15 cellular contexts compared by ENCODE assay signal in the genomic region with DNA sequence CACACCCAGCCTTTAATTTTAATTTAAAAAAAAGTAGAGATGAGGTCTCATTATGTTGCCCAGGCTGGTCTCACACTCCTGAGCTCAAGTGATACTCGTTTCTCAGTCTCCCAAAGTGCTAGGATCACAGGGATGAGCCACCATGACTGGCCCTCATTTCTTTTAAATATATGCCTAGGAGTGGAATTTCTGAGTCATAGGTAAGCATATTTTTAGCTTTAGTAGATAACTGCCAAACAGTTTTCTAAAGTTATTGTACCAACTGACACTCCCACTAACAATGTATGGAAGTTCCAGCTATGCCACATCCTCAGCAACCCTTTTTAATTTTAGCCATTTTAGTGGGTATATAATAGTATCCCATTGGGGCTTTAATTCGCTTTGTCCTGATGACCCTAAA. TPM values are rescaled to one million over a fixed set of nuclear protein-coding genes. Genes with fewer than 3 reads are reported as not detected.
DNase-seq lines count a peak whose midpoint lies in the region; ATAC-seq and TF ChIP-seq lines count a peak whose summit lies in the region.
"Had no signal": no experiment of that assay in that cellular context is flagged by ENCODE, and none has a peak within 500 bp of the region (broad histone marks: within the 10 kb centered on the region; RNA-seq: fewer than 3 reads in every experiment).

No MANE protein-coding gene starts in this region.

- H2AFZ ChIP-seq in fibroblast of lung (ENCODE audit: low read length) = no peak overlapping the region

- DNase-seq in ACHN (peak; percentile 16), EL (peak; percentile 84), T1000 (lab: John Stamatoyannopoulos, UW) (peak; percentile 31), fibroblast of lung (ENCODE audit: low read depth in 2 of 2) (peak in 1 of 2 donors; percentile 78), NCI-H1105 treated with DMSO at 0.1 percent for 48 hours (lab: John Stamatoyannopoulos, UW) (no peak), type B pancreatic cell (ENCODE audit: extremely low spot score, unreplicated experiment) (no peak)
- DNase-seq: activated CD4-positive, alpha-beta T cell treated with anti-CD3 and anti-CD28 coated beads for 4 hours; adrenal gland; Calu3; midbrain; NCI-H1694 treated with DMSO at 0.1 percent for 48 hours; NCI-H82; posterior cingulate gyrus had no signal

- no peak for TF ChIP-seq CTCF in fibroblast of lung (conservative IDR thresholded peaks at IDR 0.05 in 1 of 2, IDR thresholded peaks at IDR 0.05 in 1 of 2; ENCODE audit: low read depth in 1 of 2, low read length in 2 of 2)
- no peak for TF ChIP-seq CTCF in type B pancreatic cell (conservative IDR thresholded peaks at IDR 0.05)

- H3K9me3 ChIP-seq in fibroblast of lung (ENCODE audit: control insufficient read depth, insufficient read depth, low read depth, low read length) = no peaks in the 10 kb centered on the region
- H3K9me3 ChIP-seq: adrenal gland had no signal

- in situ Hi-C loops in ACHN (cut with HindIII; ENCODE audit: low pct_ligation_motif_present, low pct_unique_long_range_greater_than_20kb, low sequenced_read_pairs) = no loop called here

- H3K4me3 ChIP-seq in fibroblast of lung (replicated peaks in 1 of 4; ENCODE audit: control extremely low read depth in 1 of 4, insufficient read depth in 1 of 4, low read depth in 3 of 4, low read length in 4 of 4) = no peak overlapping the region
- H3K4me3 ChIP-seq: adrenal gland had no signal

- H3K4me2 ChIP-seq in fibroblast of lung (ENCODE audit: extremely low read depth, insufficient read depth, low read length) = no peak overlapping the region

- no peaks in the 10 kb centered on the region for H3K36me3 Mint-ChIP-seq in type B pancreatic cell

- H3K27me3 ChIP-seq in fibroblast of lung (ENCODE audit: control insufficient read depth, insufficient read depth, low read length) = no peaks in the 10 kb centered on the region
- H3K27me3 ChIP-seq: adrenal gland had no signal

- H3K79me2 ChIP-seq in fibroblast of lung (ENCODE audit: control insufficient read depth, insufficient read depth, low read length) = no peaks in the 10 kb centered on the region

- peaks cover 14% of the 10 kb centered on the region for H3K4me1 Mint-ChIP-seq in type B pancreatic cell (ENCODE audit: unreplicated experiment)

- peaks cover 2% of the 10 kb centered on the region for H3K4me1 ChIP-seq in fibroblast of lung (ENCODE audit: control insufficient read depth, extremely low read depth, insufficient read depth, low read length)

- no peaks in the 10 kb centered on the region for H3K36me3 ChIP-seq in fibroblast of lung (ENCODE audit: control insufficient read depth, insufficient read depth, low read length)
- H3K36me3 ChIP-seq: adrenal gland had no signal

- no peak overlapping the region for H3K4me3 Mint-ChIP-seq in type B pancreatic cell

- peaks cover 4% of the 10 kb centered on the region for H3K9me3 Mint-ChIP-seq in type B pancreatic cell

- H3K27me3 Mint-ChIP-seq in type B pancreatic cell = no peaks in the 10 kb centered on the region

- no peaks in the 10 kb centered on the region for H4K20me1 ChIP-seq in fibroblast of lung (ENCODE audit: control insufficient read depth, extremely low read depth, insufficient read depth, low read length)

- peak overlapping the region; percentile 31 for H3K27ac ChIP-seq in fibroblast of lung (ENCODE audit: insufficient read depth, low read length)
- H3K27ac ChIP-seq: adrenal gland had no signal

- no peak overlapping the region for H3K9ac ChIP-seq in fibroblast of lung (ENCODE audit: insufficient read depth, low read length)

- ATAC-seq in GM18870 (IDR thresholded peaks at IDR 0.05; ENCODE audit: unreplicated experiment) (no peak), HG02973 (IDR thresholded peaks at IDR 0.05; ENCODE audit: unreplicated experiment) (no peak)

- no peak overlapping the region for H3K27ac Mint-ChIP-seq in type B pancreatic cell

RNA-seq across cellular contexts. Expression of a gene that starts 13.8 kb away (rescaled TPM):
- total RNA-seq in fibroblast of lung (18.2 and 18.7 TPM in 2 replicates), type B pancreatic cell (ENCODE audit: low replicate concordance) (67.5 and 91.3 TPM in 2 replicates)
- polyA plus RNA-seq in fibroblast of lung = 63.0 and 82.2 TPM in 2 replicates
- 53.2 and 71.9 TPM in 2 replicates for polyA plus RNA-seq in fibroblast of lung (2012)
- polyA minus RNA-seq in fibroblast of lung (ENCODE audit: low replicate concordance) = 137 and 359 TPM in 2 replicates

Comparison
In these comparisons a context has a peak if more than half of its experiments do, and no peak if none do; other contexts are left out.
1. DNase-seq: peak in ACHN (single experiment), EL (single experiment) and T1000 (single experiment); none in NCI-H1105 treated with DMSO at 0.1 percent for 48 hours (single experiment) and type B pancreatic cell (single experiment).